In the genomic region with DNA sequence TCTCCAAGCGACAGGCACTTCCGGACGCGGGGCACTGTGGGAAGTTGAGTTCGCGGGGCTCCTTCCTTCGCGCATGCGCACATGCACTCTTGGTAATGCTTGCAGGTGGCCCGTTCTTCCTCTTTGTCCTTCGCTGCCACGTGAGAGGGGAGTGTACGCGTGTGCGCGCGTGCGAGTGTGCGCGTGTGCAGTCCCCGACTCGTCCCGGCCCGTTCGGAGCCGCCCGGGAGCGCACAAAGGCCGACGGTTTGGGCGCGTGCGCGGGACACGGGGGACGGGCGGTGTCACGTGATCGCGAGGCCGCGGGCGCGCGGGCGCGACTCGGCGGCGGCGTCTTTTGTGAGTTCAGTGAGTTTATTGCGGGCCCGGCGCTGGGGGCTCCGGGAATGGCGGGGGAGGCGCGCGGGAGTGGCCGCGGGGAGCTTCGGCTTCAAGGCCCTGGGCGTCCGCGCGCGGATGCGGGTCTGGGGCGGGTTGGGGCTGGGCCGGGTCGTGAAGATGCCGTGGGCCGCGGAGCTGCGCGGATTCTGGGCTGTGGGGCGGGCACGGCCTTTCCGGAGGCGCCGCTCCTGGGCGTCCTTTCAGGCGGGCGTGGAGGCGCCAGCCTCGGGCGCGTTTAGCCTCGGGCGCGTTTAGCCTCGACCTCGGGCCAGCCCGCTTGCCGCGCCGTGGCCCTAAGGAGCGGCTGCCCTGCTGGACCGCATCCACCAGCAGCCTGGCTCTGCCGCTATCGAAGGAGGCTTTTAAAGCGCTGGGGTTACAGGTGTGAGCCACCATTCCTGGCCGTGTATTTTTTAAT, we compare ENCODE assay signal across 8 cellular contexts. TPM values are rescaled to one million over a fixed set of nuclear protein-coding genes. Genes with fewer than 3 reads are reported as not detected.
DNase-seq lines count a peak whose midpoint lies in the region; ATAC-seq and TF ChIP-seq lines count a peak whose summit lies in the region.

A gene (plus strand): TSS at position 303 of the 799 bp plus-strand sequence. CDS start 3,959 bp downstream, outside the sequence.

- POLR2A ChIA-PET in GM10248 (lab: Yijun Ruan, JAX): interaction anchor here (1.1 kb wide), 1 partner anchor 145 kb away, joined by 5 read pairs; no protein-coding TSS in a partner anchor

- CTCF ChIA-PET in GM10248 (lab: Yijun Ruan, JAX): interaction anchor here (0.7 kb wide), 1 partner anchor 43 kb away, joined by 3 read pairs; no protein-coding TSS in a partner anchor

- H3K4me3 Mint-ChIP-seq in activated naive CD8-positive, alpha-beta T cell: peak within 1 kb of the TSS; percentile 89

- H3K27me3 Mint-ChIP-seq in activated naive CD8-positive, alpha-beta T cell: no peaks in the 10 kb centered on the region

- H3K27ac ChIP-seq in temporal lobe (ENCODE audit: low read depth, low read length): peak within 1 kb of the TSS; percentile 82

- peaks cover 28% of the 10 kb centered on the region for H3K9me3 Mint-ChIP-seq in activated naive CD8-positive, alpha-beta T cell (ENCODE audit: low read depth)

- H3K36me3 Mint-ChIP-seq in activated naive CD8-positive, alpha-beta T cell: peaks cover 46% of the 10 kb centered on the region

- TF ChIP-seq CTCF in GM10248 (IDR thresholded peaks at IDR 0.05; ENCODE audit: control extremely low read depth, extremely low read depth, low read depth, missing control alignments): no peak

- H3K4me1 Mint-ChIP-seq in activated naive CD8-positive, alpha-beta T cell (ENCODE audit: low read depth): peaks cover 14% of the 10 kb centered on the region

- H3K27ac Mint-ChIP-seq in activated naive CD8-positive, alpha-beta T cell: peak within 1 kb of the TSS; percentile 93

- peak; percentile 88 for ATAC-seq in HG02623 (IDR thresholded peaks at IDR 0.05; ENCODE audit: unreplicated experiment)

- DNase-seq in GM10248 (ENCODE audit: extremely low spot score): peak; percentile 95
- DNase-seq in NCI-H1105 (lab: John Stamatoyannopoulos, UW): peak; percentile 98
- peak; percentile 86 for DNase-seq in SKM-1 treated with dmso at 0.1 percent for 144 hours (lab: John Stamatoyannopoulos, UW; ENCODE audit: unreplicated experiment)
- DNase-seq in glomerular endothelial cell (ENCODE audit: extremely low read depth, low read depth, low spot score): peak; percentile 83
- DNase-seq in occipital lobe (lab: John Stamatoyannopoulos, UW): peak; percentile 90

RNA-seq across cellular contexts. Expression of the gene that starts here (rescaled TPM):
- total RNA-seq in glomerular endothelial cell: 20.1 and 20.9 TPM in 2 replicates
- 152 TPM for total RNA-seq in occipital lobe
- 104 TPM for total RNA-seq in temporal lobe

Comparison
In these comparisons a context has a peak if more than half of its experiments do, and no peak if none do; other contexts are left out.
1. Peak in every context shown above with its lines: DNase-seq, ATAC-seq and H3K27ac ChIP-seq.